10 cellular contexts compared by ENCODE assay signal in the genomic region with DNA sequence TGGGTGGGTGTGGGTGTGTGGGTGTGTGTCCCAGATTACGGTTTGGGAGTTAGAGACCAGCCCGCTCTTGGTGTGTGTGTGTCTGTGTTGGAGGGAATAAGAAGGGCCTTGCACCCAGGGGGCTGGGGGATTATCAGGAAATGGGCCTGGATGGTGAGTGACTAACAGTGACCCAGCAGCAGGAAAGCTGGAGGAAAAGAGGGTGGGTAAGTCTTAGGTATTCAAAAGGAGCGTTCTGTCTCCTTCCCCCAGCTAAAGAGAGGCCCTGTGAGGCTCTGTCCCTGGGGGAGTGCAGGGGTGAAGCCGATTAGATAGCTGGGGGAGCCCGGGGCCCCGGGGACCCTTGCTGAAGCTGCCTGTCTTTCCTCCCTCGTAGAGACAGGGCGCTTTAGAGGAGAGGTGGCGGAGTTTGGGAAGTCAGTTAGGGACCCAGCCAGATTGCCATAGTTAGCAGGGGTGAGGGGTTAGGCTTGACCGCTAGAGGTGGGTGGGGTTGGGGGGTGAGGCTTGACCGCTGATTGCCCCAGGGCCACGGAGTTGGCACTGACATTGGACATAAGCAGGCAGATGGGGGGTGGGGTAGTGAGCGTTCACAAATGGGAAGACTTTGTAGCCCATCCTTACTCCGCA. TPM values are rescaled to one million over a fixed set of nuclear protein-coding genes. Genes with fewer than 3 reads are reported as not detected.
DNase-seq lines count a peak whose midpoint lies in the region; FAIRE-seq and TF ChIP-seq lines count a peak whose summit lies in the region.
"Had no signal": no experiment of that assay in that cellular context is flagged by ENCODE, and none has a peak within 500 bp of the region (broad histone marks: within the 10 kb centered on the region; RNA-seq: fewer than 3 reads in every experiment).

No MANE protein-coding gene starts in this region.

- TF ChIP-seq EP300 in tibial nerve (IDR thresholded peaks at IDR 0.05) = no peak

- FAIRE-seq in bronchial epithelial cell (lab: Jason Lieb, UNC) = no peak

- H3K4me1 ChIP-seq in liver (ENCODE audit: control insufficient read depth in 4 of 4, insufficient read depth in 4 of 4, low read length in 3 of 4) = peaks cover 26 to 75% (median 54%) of the 10 kb centered on the region in 4 donors
- peaks cover 0 to 82% (median 58%) of the 10 kb centered on the region in 4 donors for H3K4me1 ChIP-seq in tibial nerve
- H3K4me1 ChIP-seq in SJCRH30 = 0 out of 2 replicates have a peak, but pooled peaks cover 4% of the 10 kb centered on the region

- 15% methylated on average over 14 of the region's 14 CpGs for WGBS in liver
- 20 to 22% methylated on average over 14 of the region's 14 CpGs for WGBS in tibial nerve, 2 donors

- TF ChIP-seq POLR2A in tibial nerve (IDR thresholded peaks at IDR 0.05) = no peak

- CTCF ChIA-PET in activated CD4-positive, alpha-beta T cell treated with anti-CD3 and anti-CD28 coated beads, Interleukin-2, amount 10 ng/mL, durations not matched to agents 7 days and 5 days (lab: Charles Lee) = interaction anchor here (0.7 to 1.1 kb wide), 2 partner anchors 11 to 137 kb away, joined by 3 read pairs; no protein-coding TSS in a partner anchor

- H3K27ac ChIP-seq in liver (ENCODE audit: low read depth in 1 of 2, low read length in 2 of 2) (peak overlapping the region; percentile 93 to 95), tibial nerve (peak overlapping the region; percentile 80 to 92 (median 88)), SJCRH30 (no peak overlapping the region)

- no peak overlapping the region for H3K27ac Mint-ChIP-seq in activated CD4-positive, alpha-beta T cell treated with anti-CD3 and anti-CD28 coated beads, Interleukin-2, amount 10 ng/mL, durations not matched to agents 7 days and 5 days

- POLR2A ChIA-PET in activated CD4-positive, alpha-beta T cell treated with anti-CD3 and anti-CD28 coated beads, Interleukin-2, amount 10 ng/mL, durations not matched to agents 7 days and 5 days (lab: Charles Lee) = no interaction called here

- H3K36me3 Mint-ChIP-seq in activated CD4-positive, alpha-beta T cell treated with anti-CD3 and anti-CD28 coated beads, Interleukin-2, amount 10 ng/mL, durations not matched to agents 7 days and 5 days (ENCODE audit: low read depth) = no peaks in the 10 kb centered on the region

- peak overlapping the region; percentile 55 for H3K4me3 Mint-ChIP-seq in activated CD4-positive, alpha-beta T cell treated with anti-CD3 and anti-CD28 coated beads, Interleukin-2, amount 10 ng/mL, durations not matched to agents 7 days and 5 days

- TF ChIP-seq CTCF in bronchial epithelial cell (IDR thresholded peaks at IDR 0.05; ENCODE audit: insufficient read depth, low read length, severe bottlenecking) = no peak
- TF ChIP-seq CTCF in liver (IDR thresholded peaks at IDR 0.05; ENCODE audit: low read depth, low read length, missing input control) = no peak
- no peak for TF ChIP-seq CTCF in tibial nerve (IDR thresholded peaks at IDR 0.05)

- H3K9me3 ChIP-seq in liver (ENCODE audit: control insufficient read depth in 4 of 4, low read length in 3 of 4) (no peaks in the 10 kb centered on the region), tibial nerve (no peaks in the 10 kb centered on the region), SJCRH30 (replicated peaks) (no peaks in the 10 kb centered on the region)

- peaks cover 55% of the 10 kb centered on the region for H3K27me3 Mint-ChIP-seq in activated CD4-positive, alpha-beta T cell treated with anti-CD3 and anti-CD28 coated beads, Interleukin-2, amount 10 ng/mL, durations not matched to agents 7 days and 5 days

- H3K27me3 ChIP-seq in bronchial epithelial cell (ENCODE audit: control insufficient read depth, insufficient read depth, low read length) = no peaks in the 10 kb centered on the region
- H3K27me3 ChIP-seq in liver (ENCODE audit: control insufficient read depth in 4 of 4, insufficient read depth in 4 of 4, low read length in 3 of 4) = no peaks in the 10 kb centered on the region
- H3K27me3 ChIP-seq in tibial nerve = no peaks in the 10 kb centered on the region
- 0 out of 2 replicates have a peak, but pooled peaks cover 2% of the 10 kb centered on the region for H3K27me3 ChIP-seq in SJCRH30

- H3K36me3 ChIP-seq in bronchial epithelial cell (ENCODE audit: control insufficient read depth, insufficient read depth, low read length) (peaks cover 1% of the 10 kb centered on the region), liver (ENCODE audit: control insufficient read depth in 4 of 4, insufficient read depth in 3 of 4, low read depth in 1 of 4, low read length in 3 of 4) (peaks cover 0 to 5% (median 0%) of the 10 kb centered on the region in 4 donors), tibial nerve (peaks cover 0 to 10% (median 0%) of the 10 kb centered on the region in 3 donors), SJCRH30 (no peaks in the 10 kb centered on the region)

- no peak for TF ChIP-seq RAD21 in liver (IDR thresholded peaks at IDR 0.05)

- peaks cover 14% of the 10 kb centered on the region for H3K4me1 Mint-ChIP-seq in activated CD4-positive, alpha-beta T cell treated with anti-CD3 and anti-CD28 coated beads, Interleukin-2, amount 10 ng/mL, durations not matched to agents 7 days and 5 days

- no peaks in the 10 kb centered on the region for H3K9me3 Mint-ChIP-seq in activated CD4-positive, alpha-beta T cell treated with anti-CD3 and anti-CD28 coated beads, Interleukin-2, amount 10 ng/mL, durations not matched to agents 7 days and 5 days

- peak overlapping the region; percentile 91 to 98 for H3K9ac ChIP-seq in liver (ENCODE audit: low read depth in 1 of 2, low read length in 2 of 2)

- DNase-seq in activated CD4-positive, alpha-beta T cell treated with anti-CD3 and anti-CD28 coated beads, Interleukin-2, amount 10 ng/mL, durations not matched to agents 7 days and 5 days = no peak
- DNase-seq in activated CD4-positive, alpha-beta T cell treated with anti-CD3 and anti-CD28 coated beads, Interleukin-2, amount 50 U/mL, for 4 hours = no peak
- peak; percentile 51 for DNase-seq in bronchial epithelial cell (ENCODE audit: low read depth)
- no peak for DNase-seq in tibial nerve (ENCODE audit: low spot score in 2 of 2)
- DNase-seq in NCI-H1436 (lab: John Stamatoyannopoulos, UW) = no peak
- DNase-seq in SJCRH30 = no peak
- no peak for DNase-seq in NCI-H69 (lab: John Stamatoyannopoulos, UW)
- DNase-seq: amygdala had no signal

- H3K4me3 ChIP-seq in bronchial epithelial cell (ENCODE audit: low read depth, low read length) = peak overlapping the region; percentile 52
- peak overlapping the region; percentile 88 to 96 (median 88) for H3K4me3 ChIP-seq in liver (ENCODE audit: low read depth in 1 of 3, low read length in 3 of 3)
- H3K4me3 ChIP-seq in tibial nerve = peak overlapping the region; percentile 61 to 95 (median 84)
- no peak overlapping the region; the same call in 1 of the 2 replicates for H3K4me3 ChIP-seq in SJCRH30

TF ChIP-seq in liver, 16 proteins besides CTCF, POLR2A, EP300 and RAD21 (continues in another document):
- TF ChIP-seq, protein P1, sequence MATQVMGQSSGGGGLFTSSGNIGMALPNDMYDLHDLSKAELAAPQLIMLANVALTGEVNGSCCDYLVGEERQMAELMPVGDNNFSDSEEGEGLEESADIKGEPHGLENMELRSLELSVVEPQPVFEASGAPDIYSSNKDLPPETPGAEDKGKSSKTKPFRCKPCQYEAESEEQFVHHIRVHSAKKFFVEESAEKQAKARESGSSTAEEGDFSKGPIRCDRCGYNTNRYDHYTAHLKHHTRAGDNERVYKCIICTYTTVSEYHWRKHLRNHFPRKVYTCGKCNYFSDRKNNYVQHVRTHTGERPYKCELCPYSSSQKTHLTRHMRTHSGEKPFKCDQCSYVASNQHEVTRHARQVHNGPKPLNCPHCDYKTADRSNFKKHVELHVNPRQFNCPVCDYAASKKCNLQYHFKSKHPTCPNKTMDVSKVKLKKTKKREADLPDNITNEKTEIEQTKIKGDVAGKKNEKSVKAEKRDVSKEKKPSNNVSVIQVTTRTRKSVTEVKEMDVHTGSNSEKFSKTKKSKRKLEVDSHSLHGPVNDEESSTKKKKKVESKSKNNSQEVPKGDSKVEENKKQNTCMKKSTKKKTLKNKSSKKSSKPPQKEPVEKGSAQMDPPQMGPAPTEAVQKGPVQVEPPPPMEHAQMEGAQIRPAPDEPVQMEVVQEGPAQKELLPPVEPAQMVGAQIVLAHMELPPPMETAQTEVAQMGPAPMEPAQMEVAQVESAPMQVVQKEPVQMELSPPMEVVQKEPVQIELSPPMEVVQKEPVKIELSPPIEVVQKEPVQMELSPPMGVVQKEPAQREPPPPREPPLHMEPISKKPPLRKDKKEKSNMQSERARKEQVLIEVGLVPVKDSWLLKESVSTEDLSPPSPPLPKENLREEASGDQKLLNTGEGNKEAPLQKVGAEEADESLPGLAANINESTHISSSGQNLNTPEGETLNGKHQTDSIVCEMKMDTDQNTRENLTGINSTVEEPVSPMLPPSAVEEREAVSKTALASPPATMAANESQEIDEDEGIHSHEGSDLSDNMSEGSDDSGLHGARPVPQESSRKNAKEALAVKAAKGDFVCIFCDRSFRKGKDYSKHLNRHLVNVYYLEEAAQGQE (IDR thresholded peaks at IDR 0.05) = no peak
- TF ChIP-seq HNF4A (conservative IDR thresholded peaks at IDR 0.05) (peak in 1 of 2 donors; percentile 35), FOXA1 (IDR thresholded peaks at IDR 0.05) (no peak), GABPA (IDR thresholded peaks at IDR 0.05 in 1 of 2, conservative IDR thresholded peaks at IDR 0.05 in 1 of 2) (no peak), SP1 (IDR thresholded peaks at IDR 0.05) (no peak), YY1 (IDR thresholded peaks at IDR 0.05) (no peak), EGR1 (IDR thresholded peaks at IDR 0.05; ENCODE audit: low read depth in 2 of 2) (no peak)

RNA-seq across cellular contexts. Expression of a gene that starts 1.5 kb away (rescaled TPM):
- total RNA-seq in activated CD4-positive, alpha-beta T cell treated with anti-CD3 and anti-CD28 coated beads, Interleukin-2, amount 10 ng/mL, durations not matched to agents 7 days and 5 days = 1 to 10 TPM; 1.7 to 3.4 TPM
- total RNA-seq in bronchial epithelial cell = 5.9 and 9.0 TPM in 2 replicates
- 10 to 100 TPM; 15.0 to 89.4 TPM for total RNA-seq in liver
- polyA plus RNA-seq in liver = 100 to 1,000 TPM in 1 of 2 donors, 10 to 100 TPM in 1; 74.6 to 151 TPM
- 100 to 1,000 TPM in 3 of 4 donors, 10 to 100 TPM in 1; 74.7 to 192 (median 124) TPM for total RNA-seq in tibial nerve
- 10.6 and 11.2 TPM in 2 replicates for total RNA-seq in SJCRH30 (2014; rRNA removed; shearing (Covaris generic))

RNA-seq across cellular contexts. Expression of a gene that starts 27.6 kb away (rescaled TPM):
- total RNA-seq in activated CD4-positive, alpha-beta T cell treated with anti-CD3 and anti-CD28 coated beads, Interleukin-2, amount 10 ng/mL, durations not matched to agents 7 days and 5 days = not detected
- 0.90 TPM in 1 of 2 replicates, not detected in the other for total RNA-seq in bronchial epithelial cell
- not detected for total RNA-seq in liver
- not detected for polyA plus RNA-seq in liver
- under 1 TPM in 1 of 4 donors, not detected in 3; 0.22 TPM for total RNA-seq in tibial nerve
- not detected in 2 replicates for total RNA-seq in SJCRH30 (2014; rRNA removed; shearing (Covaris generic))
- total RNA-seq: subcutaneous adipose tissue had no signal
